Comparison of ENCODE assay signal across 1 cellular context in the genomic region with DNA sequence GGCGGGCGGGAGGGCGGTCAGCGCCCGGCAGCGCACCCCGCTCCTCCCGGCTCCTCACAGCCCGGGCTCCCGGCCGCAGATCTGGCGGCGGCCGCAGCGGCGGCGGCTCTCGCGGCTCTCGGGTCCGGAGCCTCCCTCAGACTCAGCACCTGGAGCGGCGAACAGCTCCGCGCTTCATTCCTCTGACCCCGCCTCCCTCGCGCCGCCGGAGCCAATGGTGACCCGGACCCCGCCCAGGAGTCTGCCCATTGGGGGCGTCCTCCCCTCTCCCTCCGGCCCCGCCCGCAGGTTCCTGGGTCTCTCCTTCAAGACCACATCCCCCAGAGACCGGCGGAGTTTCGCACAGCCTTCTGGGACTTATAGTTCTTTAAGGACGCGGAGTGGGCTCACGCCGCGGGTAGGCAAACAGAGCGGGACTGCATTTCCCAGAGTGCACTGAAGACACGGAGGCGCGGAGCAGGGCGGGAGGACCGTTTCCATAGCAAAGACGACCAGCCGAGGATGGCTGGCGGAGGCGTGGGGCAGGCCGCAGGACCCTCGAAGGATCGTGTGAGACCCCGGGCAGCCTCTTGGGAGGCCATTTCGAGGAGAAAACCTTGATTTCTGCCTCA.
TF ChIP-seq lines count a peak whose summit lies in the region.

A gene (minus strand): TSS at position 149 of the 611 bp plus-strand sequence. CDS start 76,327 bp downstream, outside the sequence.

TF ChIP-seq in H1, 55 proteins besides CTCF, POLR2A, EP300 and RAD21 (continued from another document):
- TF ChIP-seq, protein P1, sequence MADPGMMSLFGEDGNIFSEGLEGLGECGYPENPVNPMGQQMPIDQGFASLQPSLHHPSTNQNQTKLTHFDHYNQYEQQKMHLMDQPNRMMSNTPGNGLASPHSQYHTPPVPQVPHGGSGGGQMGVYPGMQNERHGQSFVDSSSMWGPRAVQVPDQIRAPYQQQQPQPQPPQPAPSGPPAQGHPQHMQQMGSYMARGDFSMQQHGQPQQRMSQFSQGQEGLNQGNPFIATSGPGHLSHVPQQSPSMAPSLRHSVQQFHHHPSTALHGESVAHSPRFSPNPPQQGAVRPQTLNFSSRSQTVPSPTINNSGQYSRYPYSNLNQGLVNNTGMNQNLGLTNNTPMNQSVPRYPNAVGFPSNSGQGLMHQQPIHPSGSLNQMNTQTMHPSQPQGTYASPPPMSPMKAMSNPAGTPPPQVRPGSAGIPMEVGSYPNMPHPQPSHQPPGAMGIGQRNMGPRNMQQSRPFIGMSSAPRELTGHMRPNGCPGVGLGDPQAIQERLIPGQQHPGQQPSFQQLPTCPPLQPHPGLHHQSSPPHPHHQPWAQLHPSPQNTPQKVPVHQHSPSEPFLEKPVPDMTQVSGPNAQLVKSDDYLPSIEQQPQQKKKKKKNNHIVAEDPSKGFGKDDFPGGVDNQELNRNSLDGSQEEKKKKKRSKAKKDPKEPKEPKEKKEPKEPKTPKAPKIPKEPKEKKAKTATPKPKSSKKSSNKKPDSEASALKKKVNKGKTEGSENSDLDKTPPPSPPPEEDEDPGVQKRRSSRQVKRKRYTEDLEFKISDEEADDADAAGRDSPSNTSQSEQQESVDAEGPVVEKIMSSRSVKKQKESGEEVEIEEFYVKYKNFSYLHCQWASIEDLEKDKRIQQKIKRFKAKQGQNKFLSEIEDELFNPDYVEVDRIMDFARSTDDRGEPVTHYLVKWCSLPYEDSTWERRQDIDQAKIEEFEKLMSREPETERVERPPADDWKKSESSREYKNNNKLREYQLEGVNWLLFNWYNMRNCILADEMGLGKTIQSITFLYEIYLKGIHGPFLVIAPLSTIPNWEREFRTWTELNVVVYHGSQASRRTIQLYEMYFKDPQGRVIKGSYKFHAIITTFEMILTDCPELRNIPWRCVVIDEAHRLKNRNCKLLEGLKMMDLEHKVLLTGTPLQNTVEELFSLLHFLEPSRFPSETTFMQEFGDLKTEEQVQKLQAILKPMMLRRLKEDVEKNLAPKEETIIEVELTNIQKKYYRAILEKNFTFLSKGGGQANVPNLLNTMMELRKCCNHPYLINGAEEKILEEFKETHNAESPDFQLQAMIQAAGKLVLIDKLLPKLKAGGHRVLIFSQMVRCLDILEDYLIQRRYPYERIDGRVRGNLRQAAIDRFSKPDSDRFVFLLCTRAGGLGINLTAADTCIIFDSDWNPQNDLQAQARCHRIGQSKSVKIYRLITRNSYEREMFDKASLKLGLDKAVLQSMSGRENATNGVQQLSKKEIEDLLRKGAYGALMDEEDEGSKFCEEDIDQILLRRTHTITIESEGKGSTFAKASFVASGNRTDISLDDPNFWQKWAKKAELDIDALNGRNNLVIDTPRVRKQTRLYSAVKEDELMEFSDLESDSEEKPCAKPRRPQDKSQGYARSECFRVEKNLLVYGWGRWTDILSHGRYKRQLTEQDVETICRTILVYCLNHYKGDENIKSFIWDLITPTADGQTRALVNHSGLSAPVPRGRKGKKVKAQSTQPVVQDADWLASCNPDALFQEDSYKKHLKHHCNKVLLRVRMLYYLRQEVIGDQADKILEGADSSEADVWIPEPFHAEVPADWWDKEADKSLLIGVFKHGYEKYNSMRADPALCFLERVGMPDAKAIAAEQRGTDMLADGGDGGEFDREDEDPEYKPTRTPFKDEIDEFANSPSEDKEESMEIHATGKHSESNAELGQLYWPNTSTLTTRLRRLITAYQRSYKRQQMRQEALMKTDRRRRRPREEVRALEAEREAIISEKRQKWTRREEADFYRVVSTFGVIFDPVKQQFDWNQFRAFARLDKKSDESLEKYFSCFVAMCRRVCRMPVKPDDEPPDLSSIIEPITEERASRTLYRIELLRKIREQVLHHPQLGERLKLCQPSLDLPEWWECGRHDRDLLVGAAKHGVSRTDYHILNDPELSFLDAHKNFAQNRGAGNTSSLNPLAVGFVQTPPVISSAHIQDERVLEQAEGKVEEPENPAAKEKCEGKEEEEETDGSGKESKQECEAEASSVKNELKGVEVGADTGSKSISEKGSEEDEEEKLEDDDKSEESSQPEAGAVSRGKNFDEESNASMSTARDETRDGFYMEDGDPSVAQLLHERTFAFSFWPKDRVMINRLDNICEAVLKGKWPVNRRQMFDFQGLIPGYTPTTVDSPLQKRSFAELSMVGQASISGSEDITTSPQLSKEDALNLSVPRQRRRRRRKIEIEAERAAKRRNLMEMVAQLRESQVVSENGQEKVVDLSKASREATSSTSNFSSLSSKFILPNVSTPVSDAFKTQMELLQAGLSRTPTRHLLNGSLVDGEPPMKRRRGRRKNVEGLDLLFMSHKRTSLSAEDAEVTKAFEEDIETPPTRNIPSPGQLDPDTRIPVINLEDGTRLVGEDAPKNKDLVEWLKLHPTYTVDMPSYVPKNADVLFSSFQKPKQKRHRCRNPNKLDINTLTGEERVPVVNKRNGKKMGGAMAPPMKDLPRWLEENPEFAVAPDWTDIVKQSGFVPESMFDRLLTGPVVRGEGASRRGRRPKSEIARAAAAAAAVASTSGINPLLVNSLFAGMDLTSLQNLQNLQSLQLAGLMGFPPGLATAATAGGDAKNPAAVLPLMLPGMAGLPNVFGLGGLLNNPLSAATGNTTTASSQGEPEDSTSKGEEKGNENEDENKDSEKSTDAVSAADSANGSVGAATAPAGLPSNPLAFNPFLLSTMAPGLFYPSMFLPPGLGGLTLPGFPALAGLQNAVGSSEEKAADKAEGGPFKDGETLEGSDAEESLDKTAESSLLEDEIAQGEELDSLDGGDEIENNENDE (IDR thresholded peaks at IDR 0.05; ENCODE audit: insufficient replicate concordance, low read length): no peak
- TF ChIP-seq ZNF274 (IDR thresholded peaks at IDR 0.05; ENCODE audit: borderline replicate concordance, extremely low read depth, low read length) (no peak), TBP (IDR thresholded peaks at IDR 0.05; ENCODE audit: low read depth, low read length) (no peak; the same call in 1 of the 2 replicates), YY1 (IDR thresholded peaks at IDR 0.05; ENCODE audit: low read depth, low read length) (no peak), JUND (IDR thresholded peaks at IDR 0.05; ENCODE audit: low read length) (peak; percentile 3; the same call in 1 of the 2 replicates), KDM4A (IDR thresholded peaks at IDR 0.05; ENCODE audit: low read depth, low read length, severe bottlenecking) (peak; percentile 8), CREB1 (IDR thresholded peaks at IDR 0.05) (peak; percentile 75), SIN3A (conservative IDR thresholded peaks at IDR 0.05 in 1 of 2, IDR thresholded peaks at IDR 0.05 in 1 of 2; ENCODE audit: low read depth in 1 of 2, low read length in 2 of 2) (peak in 1 of 2 experiments; percentile 93; a peak in 3 of 4 replicates), BCL11A (IDR thresholded peaks at IDR 0.05; ENCODE audit: low read depth in 2 of 2, low read length in 2 of 2) (no peak), SIX5 (IDR thresholded peaks at IDR 0.05; ENCODE audit: low read depth, low read length) (peak; percentile 97), GTF2F1 (IDR thresholded peaks at IDR 0.05; ENCODE audit: borderline replicate concordance, low read depth, low read length) (no peak)
- TF ChIP-seq, protein P2, sequence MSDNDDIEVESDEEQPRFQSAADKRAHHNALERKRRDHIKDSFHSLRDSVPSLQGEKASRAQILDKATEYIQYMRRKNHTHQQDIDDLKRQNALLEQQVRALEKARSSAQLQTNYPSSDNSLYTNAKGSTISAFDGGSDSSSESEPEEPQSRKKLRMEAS (IDR thresholded peaks at IDR 0.05): peak; percentile 9; the same call in 1 of the 2 replicates
- TF ChIP-seq, protein P3, sequence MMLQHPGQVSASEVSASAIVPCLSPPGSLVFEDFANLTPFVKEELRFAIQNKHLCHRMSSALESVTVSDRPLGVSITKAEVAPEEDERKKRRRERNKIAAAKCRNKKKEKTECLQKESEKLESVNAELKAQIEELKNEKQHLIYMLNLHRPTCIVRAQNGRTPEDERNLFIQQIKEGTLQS (IDR thresholded peaks at IDR 0.05; ENCODE audit: insufficient read depth, low read depth, low read length): peak; percentile 55; the same call in 1 of the 2 replicates
- TF ChIP-seq, protein P4, sequence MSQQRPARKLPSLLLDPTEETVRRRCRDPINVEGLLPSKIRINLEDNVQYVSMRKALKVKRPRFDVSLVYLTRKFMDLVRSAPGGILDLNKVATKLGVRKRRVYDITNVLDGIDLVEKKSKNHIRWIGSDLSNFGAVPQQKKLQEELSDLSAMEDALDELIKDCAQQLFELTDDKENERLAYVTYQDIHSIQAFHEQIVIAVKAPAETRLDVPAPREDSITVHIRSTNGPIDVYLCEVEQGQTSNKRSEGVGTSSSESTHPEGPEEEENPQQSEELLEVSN (IDR thresholded peaks at IDR 0.05): no peak
